26 cellular contexts compared by ENCODE assay signal in genomic region chr19:32862173-32862572, GRCh38. TPM values are rescaled to one million over a fixed set of nuclear protein-coding genes. Genes with fewer than 3 reads are reported as not detected.
DNase-seq lines count a peak whose midpoint lies in the region; FAIRE-seq and TF ChIP-seq lines count a peak whose summit lies in the region.
"Had no signal": no experiment of that assay in that cellular context is flagged by ENCODE, and none has a peak within 500 bp of the region (broad histone marks: within the 10 kb centered on the region; RNA-seq: fewer than 3 reads in every experiment).

No MANE protein-coding gene starts in this region.

- H3K4me3 ChIP-seq in neural progenitor cell (no peak overlapping the region), spleen (no peak overlapping the region), small intestine (ENCODE audit: low read depth in 1 of 2, low read length in 2 of 2) (no peak overlapping the region)
- H3K4me3 ChIP-seq: A549; BLaER1 treated with 17β-estradiol and CSF1 and Interleukin-3, amounts not matched to agents 10 nM and 100 nM; GM23248 had no signal

- WGBS in spleen, 5 donors = 78 to 94% (median 90%) methylated on average over 16 to 19 of the region's 19 CpGs
- whole genome bisulfite sequencing in small intestine, 3 donors = 89 to 93% (median 91%) methylated on average over 19 of the region's 19 CpGs

- H3K36me3 Mint-ChIP-seq in chondrocyte (ENCODE audit: low read depth) (no peaks in the 10 kb centered on the region), neural progenitor cell (no peaks in the 10 kb centered on the region)
- H3K36me3 Mint-ChIP-seq: CD14-positive monocyte; CD8-positive, alpha-beta memory T cell had no signal

- no peaks in the 10 kb centered on the region for H3K4me1 ChIP-seq in neural progenitor cell
- H3K4me1 ChIP-seq in spleen = no peaks in the 10 kb centered on the region
- H3K4me1 ChIP-seq in small intestine (ENCODE audit: control insufficient read depth in 2 of 2, insufficient read depth in 1 of 2, low read depth in 1 of 2, low read length in 1 of 2) = peaks cover 0 to 6% of the 10 kb centered on the region in 2 donors
- H3K4me1 ChIP-seq: A549, BE2C had no signal

- intact Hi-C loops in spleen (cut with DNase I; ENCODE audit: low total_unique reads) = no loop called here

- H3K9ac ChIP-seq in neural progenitor cell = no peak overlapping the region
- H3K9ac ChIP-seq: BLaER1 treated with 17β-estradiol and CSF1 and Interleukin-3, amounts not matched to agents 10 nM and 100 nM; GM23248 had no signal

- H3K4me3 Mint-ChIP-seq in chondrocyte (ENCODE audit: unreplicated experiment) (no peak overlapping the region), neural progenitor cell (no peak overlapping the region)
- H3K4me3 Mint-ChIP-seq: CD14-positive monocyte; CD4-positive, alpha-beta T cell had no signal

- H3K36me3 ChIP-seq in neural progenitor cell = no peaks in the 10 kb centered on the region
- H3K36me3 ChIP-seq in spleen = no peaks in the 10 kb centered on the region
- peaks cover 0 to 15% of the 10 kb centered on the region in 2 donors for H3K36me3 ChIP-seq in small intestine (ENCODE audit: control insufficient read depth in 2 of 2, insufficient read depth in 2 of 2, low read length in 2 of 2)
- H3K36me3 ChIP-seq: BE2C; BLaER1 treated with 17β-estradiol and CSF1 and Interleukin-3, amounts not matched to agents 10 nM and 100 nM had no signal

- H3K27ac ChIP-seq in neural progenitor cell (no peak overlapping the region), spleen (no peak overlapping the region), small intestine (ENCODE audit: low read depth in 1 of 2, low read length in 1 of 2) (no peak overlapping the region)
- H3K27ac ChIP-seq: A549; BLaER1 treated with 17β-estradiol and CSF1 and Interleukin-3, amounts not matched to agents 10 nM and 100 nM; GM23248 had no signal

- FAIRE-seq in urothelium cell line (lab: Jason Lieb, UNC) (peak; percentile 37), small intestine (lab: Jason Lieb, UNC) (no peak)
- FAIRE-seq: A549, D721Med, GM12892, H1 had no signal

- TF ChIP-seq POLR2A in spleen (IDR thresholded peaks at IDR 0.05) = no peak

- H3K27ac Mint-ChIP-seq in chondrocyte (ENCODE audit: unreplicated experiment) = no peak overlapping the region
- peak overlapping the region; percentile 50 for H3K27ac Mint-ChIP-seq in neural progenitor cell
- H3K27ac Mint-ChIP-seq: CD14-positive monocyte; CD4-positive, alpha-beta T cell; CD8-positive, alpha-beta memory T cell had no signal

- H3K27me3 ChIP-seq in neural progenitor cell = no peaks in the 10 kb centered on the region
- H3K27me3 ChIP-seq in spleen (replicated peaks in 1 of 7) = no peaks in the 10 kb centered on the region
- H3K27me3 ChIP-seq in small intestine (ENCODE audit: control insufficient read depth in 2 of 2, insufficient read depth in 2 of 2, low read length in 2 of 2) = no peaks in the 10 kb centered on the region
- H3K27me3 ChIP-seq: BE2C; BLaER1 treated with 17β-estradiol and CSF1 and Interleukin-3, amounts not matched to agents 10 nM and 100 nM had no signal

- TF ChIP-seq CTCF in chondrocyte (IDR thresholded peaks at IDR 0.05) = no peak
- TF ChIP-seq CTCF in neural progenitor cell (IDR thresholded peaks at IDR 0.05) = no peak
- no peak for TF ChIP-seq CTCF in spleen (IDR thresholded peaks at IDR 0.05 in 8 of 11, conservative IDR thresholded peaks at IDR 0.05 in 3 of 11)
- TF ChIP-seq CTCF in GM20000 (IDR thresholded peaks at IDR 0.05; ENCODE audit: extremely low read depth, missing control alignments) = no peak

- H3K9me3 Mint-ChIP-seq in chondrocyte (ENCODE audit: low read depth) (no peaks in the 10 kb centered on the region), neural progenitor cell (no peaks in the 10 kb centered on the region)
- H3K9me3 Mint-ChIP-seq: CD4-positive, alpha-beta T cell; CD8-positive, alpha-beta memory T cell had no signal

- H3K4me1 Mint-ChIP-seq in chondrocyte (ENCODE audit: low read depth) (no peaks in the 10 kb centered on the region), neural progenitor cell (no peaks in the 10 kb centered on the region)
- H3K4me1 Mint-ChIP-seq: CD14-positive monocyte; CD8-positive, alpha-beta memory T cell had no signal

- no peaks in the 10 kb centered on the region for H3F3A ChIP-seq in neural progenitor cell (ENCODE audit: low read depth)

- no peaks in the 10 kb centered on the region for H3K9me3 ChIP-seq in neural progenitor cell (ENCODE audit: low read depth)
- no peaks in the 10 kb centered on the region for H3K9me3 ChIP-seq in spleen
- no peaks in the 10 kb centered on the region for H3K9me3 ChIP-seq in small intestine (ENCODE audit: control insufficient read depth, low read depth)
- H3K9me3 ChIP-seq: A549; BE2C; BLaER1 treated with 17β-estradiol and CSF1 and Interleukin-3, amounts not matched to agents 10 nM and 100 nM had no signal

- no peaks in the 10 kb centered on the region for H3K79me2 ChIP-seq in neural progenitor cell (ENCODE audit: low read depth)

- DNase-seq in chondrocyte (ENCODE audit: low spot score) = peak; percentile 81
- DNase-seq in neural progenitor cell (ENCODE audit: low spot score) = no peak
- peak; percentile 56 for DNase-seq in spleen
- DNase-seq in urothelium cell line (ENCODE audit: low spot score) = no peak
- DNase-seq in small intestine = no peak
- no peak for DNase-seq in GM20000 (ENCODE audit: low spot score)
- DNase-seq in T-helper 9 cell = no peak
- DNase-seq: 8988T; ACHN; AML-193; BE2C; CD4-positive, alpha-beta T cell; CD8-positive, alpha-beta memory T cell; DMS 273 treated with DMSO at 0.1 percent for 48 hours; DMS79; EL; GDM1; GM23248; H7; HCEC 1CT had no signal

- no peaks in the 10 kb centered on the region for H4K20me1 ChIP-seq in neural progenitor cell (ENCODE audit: low read depth)
- H4K20me1 ChIP-seq: BLaER1 treated with 17β-estradiol and CSF1 and Interleukin-3, amounts not matched to agents 10 nM and 100 nM had no signal

- no peak overlapping the region for H3K4me2 ChIP-seq in neural progenitor cell
- H3K4me2 ChIP-seq: A549; BLaER1 treated with 17β-estradiol and CSF1 and Interleukin-3, amounts not matched to agents 10 nM and 100 nM had no signal

- no peak overlapping the region for H2AFZ ChIP-seq in neural progenitor cell (replicated peaks)
- H2AFZ ChIP-seq: GM23248 had no signal

- H3K27me3 Mint-ChIP-seq in chondrocyte (ENCODE audit: low read depth) (no peaks in the 10 kb centered on the region), neural progenitor cell (ENCODE audit: insufficient read depth, low read depth) (no peaks in the 10 kb centered on the region)
- H3K27me3 Mint-ChIP-seq: CD4-positive, alpha-beta T cell; CD8-positive, alpha-beta memory T cell had no signal

RNA-seq across cellular contexts. Expression of gene SLC7A9, which starts 7.4 kb away (rescaled TPM):
- total RNA-seq in chondrocyte (0.35 to 0.60 TPM (median 0.41 TPM) in 3 replicates), neural progenitor cell (ENCODE audit: low replicate concordance) (not detected in 2 replicates), spleen (1 to 10 TPM in 1 of 7 donors, under 1 TPM in 2, not detected in 4; 0.13 to 1.1 (median 0.52) TPM)
- polyA plus RNA-seq in spleen (under 1 TPM; 0.19 to 0.44 (median 0.43) TPM), small intestine (10 to 100 TPM; 20.8 to 61.7 (median 40.0) TPM)
- total RNA-seq: GM23248, H1, H7 had no signal
- polyA plus RNA-seq: CD14-positive monocyte; CD8-positive, alpha-beta memory T cell; GM23248 had no signal

Comparison
In these comparisons a context has a peak if more than half of its experiments do, and no peak if none do; other contexts are left out.
1. DNase-seq: peak in chondrocyte (single experiment) and spleen (single experiment); none in neural progenitor cell (single experiment), urothelium cell line (single experiment), small intestine (single experiment), GM20000 (single experiment) and T-helper 9 cell (single experiment).